In the genomic region with DNA sequence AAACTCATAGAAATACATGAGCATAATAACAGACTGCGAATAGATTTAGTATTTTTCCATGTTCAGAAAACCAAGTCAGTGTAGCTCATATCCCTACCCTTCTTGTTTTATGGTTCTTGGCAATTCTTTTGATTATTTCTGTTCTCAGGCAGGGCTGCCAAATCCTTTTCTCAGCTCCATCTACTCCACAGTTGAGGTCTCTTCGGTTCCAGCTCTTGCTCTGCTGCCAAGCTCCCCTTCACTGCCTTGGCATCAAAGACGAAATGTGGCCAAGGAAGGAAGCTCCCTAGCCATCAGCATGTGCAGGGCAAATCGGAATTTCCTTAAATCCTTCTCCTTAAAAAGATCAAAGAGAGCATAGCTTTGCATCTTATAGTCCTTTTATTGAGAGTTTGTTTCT, we compare ENCODE assay signal across 22 cellular contexts.
"Had no signal": no experiment of that assay in that cellular context is flagged by ENCODE, and none has a peak within 500 bp of the region (broad histone marks: within the 10 kb centered on the region; RNA-seq: fewer than 3 reads in every experiment).

No MANE protein-coding gene starts in this region.

- H3K27ac Mint-ChIP-seq: activated CD8-positive, alpha-beta T cell treated with anti-CD3 and anti-CD28 coated beads, Interleukin-2, amount 10 ng/mL, durations not matched to agents 7 days and 5 days; activated naive CD8-positive, alpha-beta T cell; activated T-helper 17 cell treated with anti-CD3 and anti-CD28 coated beads, Interleukin-2, amount 50 U/mL, for 72 hours; nephron progenitor cell; progenitor cell of endocrine pancreas; T-helper 2 cell treated with Interferon-gamma antibody and Interleukin-4, amounts not matched to agents 5 μg/mL and 100 μg/mL, for 36 hours had no signal

- H3K4me3 ChIP-seq: adrenal gland, cardiac muscle cell, esophagus muscularis mucosa, spleen, upper lobe of right lung had no signal

- DNase-seq: activated CD4-positive, alpha-beta T cell treated with anti-CD3 and anti-CD28 coated beads, Interleukin-2, amount 50 U/mL, for 1 hour; activated CD4-positive, CD25-positive, alpha-beta regulatory T cell treated with anti-CD3 and anti-CD28 coated beads, Interleukin-2, amount 50 U/mL, for 72 hours; activated CD8-positive, alpha-beta T cell treated with anti-CD3 and anti-CD28 coated beads, Interleukin-2, amount 10 ng/mL, durations not matched to agents 7 days and 5 days; activated naive CD4-positive, alpha-beta T cell; adrenal gland; dermis blood vessel endothelial cell; effector memory CD4-positive, alpha-beta T cell; left ventricle myocardium superior; mammary epithelial cell; nephron progenitor cell; spleen; stimulated activated CD4-positive, alpha-beta T cell treated with anti-CD3 and anti-CD28 coated beads, Interleukin-4, amount 100 ng/mL, for 24 hours; stimulated activated naive CD4-positive, alpha-beta T cell treated with Interleukin-2 at 50 U/mL for 16 hours; upper lobe of right lung; WERI-Rb-1 had no signal

- ATAC-seq: activated CD8-positive, alpha-beta T cell treated with anti-CD3 and anti-CD28 coated beads, Interleukin-2, amount 10 ng/mL, durations not matched to agents 7 days and 5 days; activated T-helper 17 cell treated with anti-CD3 and anti-CD28 coated beads, Interleukin-2, amount 50 U/mL, for 72 hours; left ventricle myocardium superior; SK-N-SH treated with all-trans-retinoic acid at 6 μM for 48 hours; upper lobe of right lung had no signal

- H3K27me3 Mint-ChIP-seq: activated naive CD8-positive, alpha-beta T cell; activated T-helper 17 cell treated with anti-CD3 and anti-CD28 coated beads, Interleukin-2, amount 50 U/mL, for 72 hours; progenitor cell of endocrine pancreas had no signal

- H3K27ac ChIP-seq: adrenal gland, cardiac muscle cell, esophagus muscularis mucosa, spleen, upper lobe of right lung, WERI-Rb-1 had no signal

- H3K9me3 Mint-ChIP-seq: activated T-helper 17 cell treated with anti-CD3 and anti-CD28 coated beads, Interleukin-2, amount 50 U/mL, for 72 hours; nephron progenitor cell; T-helper 2 cell treated with Interferon-gamma antibody and Interleukin-4, amounts not matched to agents 5 μg/mL and 100 μg/mL, for 36 hours had no signal

- H3K9me3 ChIP-seq: adrenal gland, esophagus muscularis mucosa, spleen, upper lobe of right lung had no signal

- H3K4me3 Mint-ChIP-seq: activated CD8-positive, alpha-beta T cell treated with anti-CD3 and anti-CD28 coated beads, Interleukin-2, amount 10 ng/mL, durations not matched to agents 7 days and 5 days; activated naive CD8-positive, alpha-beta T cell; activated T-helper 17 cell treated with anti-CD3 and anti-CD28 coated beads, Interleukin-2, amount 50 U/mL, for 72 hours; nephron progenitor cell; T-helper 2 cell treated with Interferon-gamma antibody and Interleukin-4, amounts not matched to agents 5 μg/mL and 100 μg/mL, for 36 hours had no signal

- H3K4me1 ChIP-seq: adrenal gland, spleen, upper lobe of right lung had no signal

- H3K36me3 ChIP-seq: adrenal gland, cardiac muscle cell, esophagus muscularis mucosa, spleen, upper lobe of right lung, WERI-Rb-1 had no signal

- H3K27me3 ChIP-seq: adrenal gland, cardiac muscle cell, esophagus muscularis mucosa, spleen, upper lobe of right lung had no signal
